ENCODE assay signal across 15 cellular contexts in genomic region chr10:3081383-3081981, GRCh38. TPM values are rescaled to one million over a fixed set of nuclear protein-coding genes. Genes with fewer than 3 reads are reported as not detected.
DNase-seq lines count a peak whose midpoint lies in the region; ATAC-seq, FAIRE-seq and TF ChIP-seq lines count a peak whose summit lies in the region.
"Had no signal": no experiment of that assay in that cellular context is flagged by ENCODE, and none has a peak within 500 bp of the region (broad histone marks: within the 10 kb centered on the region; RNA-seq: fewer than 3 reads in every experiment).

No MANE protein-coding gene starts in this region.

- H3K36me3 ChIP-seq in mucosa of descending colon (ENCODE audit: low read depth), result no peaks in the 10 kb centered on the region

- TF ChIP-seq RAD21 in A549 (conservative IDR thresholded peaks at IDR 0.05 in 1 of 2, IDR thresholded peaks at IDR 0.05 in 1 of 2), result no peak

- H3K9me3 Mint-ChIP-seq in activated T-cell treated with anti-CD3 and anti-CD28 coated beads, Interleukin-2, amount 50 U/mL, for 72 hours, result no peaks in the 10 kb centered on the region

- DNase-seq in A549 (ENCODE audit: low read depth in 1 of 2, low spot score in 1 of 2) (no peak), DMS53 (lab: John Stamatoyannopoulos, UW) (peak; percentile 54), RWPE1 (ENCODE audit: low spot score) (no peak), mucosa of descending colon (no peak), globus pallidus (ENCODE audit: low spot score) (no peak), NCI-H1105 (lab: John Stamatoyannopoulos, UW) (no peak)
- no peak for DNase-seq in activated T-cell treated with anti-CD3 and anti-CD28 coated beads, Interleukin-2, amount 50 U/mL, for 72 hours
- DNase-seq: ACHN, AML-193, SHP77 treated with DMSO at 0.1 percent for 48 hours had no signal

- intact Hi-C loops in mucosa of descending colon (cut with DNase I, micrococcal nuclease), result no loop called here

- ATAC-seq in A549, result peak; percentile 32 to 52; a peak in 5 of 6 replicates
- ATAC-seq in mucosa of descending colon, result peak; percentile 57
- no peak for ATAC-seq in activated T-cell treated with anti-CD3 and anti-CD28 coated beads, Interleukin-2, amount 50 U/mL, for 72 hours (replicated peaks in 1 of 2)

- H3K36me3 Mint-ChIP-seq in activated T-cell treated with anti-CD3 and anti-CD28 coated beads, Interleukin-2, amount 50 U/mL, for 72 hours (ENCODE audit: insufficient read depth in 2 of 2), result peaks cover 8 to 21% of the 10 kb centered on the region in 2 donors

- CTCF ChIA-PET in A549 (lab: Yijun Ruan, JAX) (interaction anchor here (1.2 to 3.6 kb wide), 6 partner anchors 10 to 48 kb away, joined by 3 to 17 read pairs (median 6); no protein-coding TSS in a partner anchor), RWPE1 (lab: Yijun Ruan, JAX) (no interaction called here)

- no peak for TF ChIP-seq EP300 in A549 (IDR thresholded peaks at IDR 0.05)

- H3K27ac ChIP-seq in A549, result peak overlapping the region; percentile 41 to 59; a peak in 4 of 6 replicates
- peak overlapping the region; percentile 39 for H3K27ac ChIP-seq in RWPE1
- H3K27ac ChIP-seq: C4-2B had no signal

- peaks cover 13% of the 10 kb centered on the region for H3K4me1 Mint-ChIP-seq in activated T-cell treated with anti-CD3 and anti-CD28 coated beads, Interleukin-2, amount 50 U/mL, for 72 hours (ENCODE audit: low read depth)

- H3K27me3 Mint-ChIP-seq in activated T-cell treated with anti-CD3 and anti-CD28 coated beads, Interleukin-2, amount 50 U/mL, for 72 hours (ENCODE audit: low read depth), result no peaks in the 10 kb centered on the region

- FAIRE-seq in A549 (lab: Jason Lieb, UNC), result no peak
- FAIRE-seq: HTR-8/SVneo, RCC 7860 had no signal

- no peaks in the 10 kb centered on the region for H3K9me3 ChIP-seq in A549
- no peaks in the 10 kb centered on the region for H3K9me3 ChIP-seq in mucosa of descending colon
- H3K9me3 ChIP-seq: HAP-1, SK-N-SH had no signal

- H3K4me3 Mint-ChIP-seq in activated T-cell treated with anti-CD3 and anti-CD28 coated beads, Interleukin-2, amount 50 U/mL, for 72 hours, result no peak overlapping the region

- H3K4me3 ChIP-seq in A549 (no peak overlapping the region), mucosa of descending colon (no peak overlapping the region)
- H3K4me3 ChIP-seq: HAP-1 had no signal

- 54% methylated on average over 8 of the region's 8 CpGs for WGBS in A549 (ENCODE audit: missing lambda C conversion rate)

- H3K27ac Mint-ChIP-seq in activated T-cell treated with anti-CD3 and anti-CD28 coated beads, Interleukin-2, amount 50 U/mL, for 72 hours, result no peak overlapping the region

- POLR2A ChIA-PET in A549 (lab: Yijun Ruan, JAX) (interaction anchor here (1.4 to 2.0 kb wide), 2 partner anchors 10 to 14 kb away, joined by 7 to 9 read pairs; no protein-coding TSS in a partner anchor), RWPE1 (lab: Yijun Ruan, JAX; ENCODE audit: low non-redundant PET) (interaction anchor here (0.6 kb wide), 1 partner anchor 26 kb away, joined by 3 read pairs; no protein-coding TSS in a partner anchor)

- H3K4me2 ChIP-seq in A549, result peak overlapping the region; percentile 20
- H3K4me2 ChIP-seq: SK-N-SH had no signal

- peaks cover 82% of the 10 kb centered on the region for H3K4me1 ChIP-seq in A549
- peaks cover 7% of the 10 kb centered on the region for H3K4me1 ChIP-seq in mucosa of descending colon (ENCODE audit: low read depth)

- TF ChIP-seq POLR2A in A549 (IDR thresholded peaks at IDR 0.05; ENCODE audit: low read length), result no peak

- TF ChIP-seq CTCF in A549 (IDR thresholded peaks at IDR 0.05) (no peak), RWPE1 (conservative IDR thresholded peaks at IDR 0.05; ENCODE audit: low read depth) (no peak), mucosa of descending colon (IDR thresholded peaks at IDR 0.05) (no peak)

TF ChIP-seq in A549, 52 proteins besides CTCF, POLR2A, EP300 and RAD21:
- 0 out of 2 replicates have a peak, but pooled peaks have one; percentile 19 for TF ChIP-seq GATA3 (IDR thresholded peaks at IDR 0.05; ENCODE audit: borderline replicate concordance)
- no peak for TF ChIP-seq POLR2AphosphoS2 (conservative IDR thresholded peaks at IDR 0.05; ENCODE audit: low read length)
- no peak for TF ChIP-seq TFCP2L1 (CRISPR knock-in tag; IDR thresholded peaks at IDR 0.05)
- TF ChIP-seq FOSL2 (IDR thresholded peaks at IDR 0.05), result no peak
- TF ChIP-seq FOSL2 (CRISPR knock-in tag; IDR thresholded peaks at IDR 0.05), result peak; percentile 85
- TF ChIP-seq MAX (IDR thresholded peaks at IDR 0.05), result no peak

RNA-seq across cellular contexts. Expression of gene PFKP, which starts 14.1 kb away (rescaled TPM):
- polyA plus RNA-seq in A549 (2011; rRNA removed), result 164 and 166 TPM in 2 replicates
- polyA plus RNA-seq in A549 (2012; cell fraction: cytosol; rRNA removed), result 360 and 395 TPM in 2 replicates
- 741 and 798 TPM in 2 replicates for polyA plus RNA-seq in A549 (2012; cell fraction: nucleus; rRNA removed)
- polyA plus RNA-seq in A549 (2017; fragmentation: RNase III; extraction: RNeasy Plus Mini Kit Qiagen cat#74134 plus additional on column Dnase treatment), result 273 to 329 TPM (median 279 TPM) in 3 replicates
- 130 and 164 TPM in 2 replicates for polyA minus RNA-seq in A549 (2011; rRNA and poly(A)+ RNA removed)
- total RNA-seq in mucosa of descending colon, result 100 to 1,000 TPM in 2 of 3 donors, 10 to 100 TPM in 1; 76.1 to 117 (median 100) TPM
- total RNA-seq in activated T-cell treated with anti-CD3 and anti-CD28 coated beads, Interleukin-2, amount 50 U/mL, for 72 hours, result 100 to 1,000 TPM in 1 of 2 donors, 10 to 100 TPM in 1; 85.2 to 105 TPM

Comparison
In these comparisons a context has a peak if more than half of its experiments do, and no peak if none do; other contexts are left out.
1. ATAC-seq: peak in A549 (2 of 2) and mucosa of descending colon (single experiment); none in activated T-cell treated with anti-CD3 and anti-CD28 coated beads, Interleukin-2, amount 50 U/mL, for 72 hours (0 of 2).